In genomic region chr17:44925731-44926697, GRCh38 we compare ENCODE assay signal across 20 cellular contexts. TPM values are rescaled to one million over a fixed set of nuclear protein-coding genes. Genes with fewer than 3 reads are reported as not detected.
A peak's percentile ranks its signal among the peaks of the same experiment; 100 is the strongest.
DNase-seq lines count a peak whose midpoint lies in the region; ATAC-seq, FAIRE-seq and TF ChIP-seq lines count a peak whose summit lies in the region.
"Had no signal": no experiment of that assay in that cellular context is flagged by ENCODE, and none has a peak within 500 bp of the region (broad histone marks: within the 10 kb centered on the region; RNA-seq: fewer than 3 reads in every experiment).

No MANE protein-coding gene starts in this region.

- H3K4me1 ChIP-seq in right cardiac atrium (ENCODE audit: control insufficient read depth, insufficient read depth, low read length) (no peaks in the 10 kb centered on the region), kidney (ENCODE audit: control insufficient read depth in 1 of 2, insufficient read depth in 1 of 2, low read depth in 1 of 2, low read length in 2 of 2) (no peaks in the 10 kb centered on the region)
- H3K4me1 ChIP-seq: Caco-2 had no signal

- H3K27me3 ChIP-seq in right cardiac atrium (ENCODE audit: control insufficient read depth, insufficient read depth): no peaks in the 10 kb centered on the region
- H3K27me3 ChIP-seq: MG63 had no signal

- POLR2A ChIA-PET in RWPE1 (lab: Yijun Ruan, JAX; ENCODE audit: low non-redundant PET): interaction anchor here (0.5 kb wide), 1 partner anchor 25 kb away, joined by 3 read pairs; no protein-coding TSS in a partner anchor

- CTCF ChIA-PET in RWPE1 (lab: Yijun Ruan, JAX): interaction anchor here (1.6 kb wide), 1 partner anchor 96 kb away, joined by 8 read pairs; no protein-coding TSS in a partner anchor

- no peaks in the 10 kb centered on the region for H3K9me3 ChIP-seq in right cardiac atrium (ENCODE audit: control insufficient read depth, low read length)
- no peaks in the 10 kb centered on the region for H3K9me3 ChIP-seq in kidney (ENCODE audit: control insufficient read depth in 1 of 2, low read length in 2 of 2)
- H3K9me3 ChIP-seq: Caco-2, MG63, SK-N-SH had no signal

- no peaks in the 10 kb centered on the region for H3K36me3 ChIP-seq in kidney (ENCODE audit: control insufficient read depth in 1 of 2, insufficient read depth in 2 of 2, low read length in 2 of 2)

- intact Hi-C loops in cardiac septum (cut with DNase I): loop anchor here (10.0 kb wide), 1 partner anchor 269 kb away; no protein-coding TSS in a partner anchor
- intact Hi-C loops in right cardiac atrium (cut with DNase I): loop anchor here in 2 of 4 donors (10.0 kb wide), 2 partner anchors 169 to 199 kb away; no protein-coding TSS in a partner anchor
- intact Hi-C loops in kidney (cut with DNase I): loop anchor here (10.0 kb wide), 1 partner anchor 189 kb away; no protein-coding TSS in a partner anchor

- 97% methylated on average over 18 of the region's 18 CpGs for WGBS in right cardiac atrium

- FAIRE-seq in kidney (lab: Jason Lieb, UNC): no peak
- FAIRE-seq: H1 had no signal

- H3K27ac ChIP-seq in right cardiac atrium (ENCODE audit: low read length) (no peak overlapping the region), RWPE1 (peak overlapping the region; percentile 43), kidney (ENCODE audit: low read depth in 2 of 2, low read length in 2 of 2) (no peak overlapping the region)
- H3K27ac ChIP-seq: PC-9 had no signal

- no peaks in the 10 kb centered on the region for H3K4me1 Mint-ChIP-seq in stimulated activated effector memory CD8-positive, alpha-beta T cell treated with anti-CD3 and anti-CD28 coated beads, Interleukin-12 subunit alpha, Interleukin-12 subunit beta, amount 100 ng/mL, for 72 hours

- H3K27ac Mint-ChIP-seq in stimulated activated effector memory CD8-positive, alpha-beta T cell treated with anti-CD3 and anti-CD28 coated beads, Interleukin-12 subunit alpha, Interleukin-12 subunit beta, amount 100 ng/mL, for 72 hours: peak overlapping the region; percentile 10

- no peak overlapping the region for H3K9ac ChIP-seq in kidney (ENCODE audit: low read length in 2 of 2)
- H3K9ac ChIP-seq: SK-N-SH had no signal

- H3K36me3 Mint-ChIP-seq in stimulated activated effector memory CD8-positive, alpha-beta T cell treated with anti-CD3 and anti-CD28 coated beads, Interleukin-12 subunit alpha, Interleukin-12 subunit beta, amount 100 ng/mL, for 72 hours: peaks cover 14% of the 10 kb centered on the region
- H3K36me3 Mint-ChIP-seq: CD4-positive, CD25-positive, alpha-beta regulatory T cell had no signal

- DNase-seq in cardiac septum (ENCODE audit: low spot score) (peak; percentile 57), right cardiac atrium (no peak), RWPE1 (ENCODE audit: low spot score) (no peak), kidney (peak; percentile 23), T1000 (lab: John Stamatoyannopoulos, UW) (no peak)
- no peak for DNase-seq in stimulated activated effector memory CD8-positive, alpha-beta T cell treated with anti-CD3 and anti-CD28 coated beads, Interleukin-12 subunit alpha, Interleukin-12 subunit beta, amount 100 ng/mL, for 72 hours (ENCODE audit: low spot score in 2 of 2)
- DNase-seq: Caco-2; CD4-positive, CD25-positive, alpha-beta regulatory T cell; DMS153; Karpas-422; MG63; NCI-H1092; NCI-H2081 treated with DMSO at 0.1 percent for 48 hours; NCI-H510A treated with DMSO at 0.1 percent for 48 hours; NCI-H82; PC-9; SK-N-SH had no signal

- no peak overlapping the region for H3K4me3 Mint-ChIP-seq in stimulated activated effector memory CD8-positive, alpha-beta T cell treated with anti-CD3 and anti-CD28 coated beads, Interleukin-12 subunit alpha, Interleukin-12 subunit beta, amount 100 ng/mL, for 72 hours
- H3K4me3 Mint-ChIP-seq: CD4-positive, CD25-positive, alpha-beta regulatory T cell had no signal

- H3K4me3 ChIP-seq in right cardiac atrium (ENCODE audit: low read length): no peak overlapping the region
- no peak overlapping the region for H3K4me3 ChIP-seq in kidney (ENCODE audit: low read length in 2 of 2)
- H3K4me3 ChIP-seq: MG63, PC-9 had no signal

- ATAC-seq in right cardiac atrium (no peak), GM21447 (IDR thresholded peaks at IDR 0.05; ENCODE audit: unreplicated experiment) (no peak), GM19324 (IDR thresholded peaks at IDR 0.05; ENCODE audit: low FRiP score, unreplicated experiment) (no peak)
- no peak for ATAC-seq in stimulated activated effector memory CD8-positive, alpha-beta T cell treated with anti-CD3 and anti-CD28 coated beads, Interleukin-12 subunit alpha, Interleukin-12 subunit beta, amount 100 ng/mL, for 72 hours

- no peaks in the 10 kb centered on the region for H3K9me3 Mint-ChIP-seq in stimulated activated effector memory CD8-positive, alpha-beta T cell treated with anti-CD3 and anti-CD28 coated beads, Interleukin-12 subunit alpha, Interleukin-12 subunit beta, amount 100 ng/mL, for 72 hours
- H3K9me3 Mint-ChIP-seq: CD4-positive, CD25-positive, alpha-beta regulatory T cell had no signal

- no peak for TF ChIP-seq CTCF in RWPE1 (conservative IDR thresholded peaks at IDR 0.05; ENCODE audit: low read depth)
- TF ChIP-seq CTCF in kidney (IDR thresholded peaks at IDR 0.05; ENCODE audit: borderline replicate concordance, extremely low read depth, insufficient read depth): no peak

RNA-seq across cellular contexts. Expression of gene GFAP, which starts 10.7 kb away (rescaled TPM):
- total RNA-seq in cardiac septum (7.0 TPM), right cardiac atrium (1 to 10 TPM; 4.6 to 8.3 (median 4.8) TPM), kidney (1.4 TPM)
- polyA plus RNA-seq in right cardiac atrium (7.8 TPM), kidney (ENCODE audit: insufficient read depth, low read depth, low replicate concordance) (2.3 TPM)
- total RNA-seq: Caco-2; CD4-positive, CD25-positive, alpha-beta regulatory T cell; PC-9 had no signal
- polyA plus RNA-seq: CD4-positive, CD25-positive, alpha-beta regulatory T cell had no signal

RNA-seq across cellular contexts. Expression of gene KIF18B, which starts 21.6 kb away (rescaled TPM):
- total RNA-seq in cardiac septum (0.13 TPM), right cardiac atrium (1 to 10 TPM in 3 of 4 donors, under 1 TPM in 1; 0.08 to 1.4 (median 1.1) TPM), kidney (0.44 TPM)
- polyA plus RNA-seq in right cardiac atrium (0.25 TPM), kidney (ENCODE audit: insufficient read depth, low read depth, low replicate concordance) (not detected)

RNA-seq across cellular contexts. Expression of gene EFTUD2, which starts 26.8 kb away (rescaled TPM):
- total RNA-seq in cardiac septum (62.0 TPM), right cardiac atrium (10 to 100 TPM; 54.8 to 73.0 (median 59.5) TPM), kidney (98.4 TPM)
- polyA plus RNA-seq in right cardiac atrium (27.7 TPM), kidney (ENCODE audit: insufficient read depth, low read depth, low replicate concordance) (37.9 TPM)

RNA-seq across cellular contexts. Expression of gene C1QL1, which starts 42.1 kb away (rescaled TPM):
- 0.97 TPM for total RNA-seq in cardiac septum
- 1 to 10 TPM in 3 of 4 donors, under 1 TPM in 1; 0.81 to 1.7 (median 1.6) TPM for total RNA-seq in right cardiac atrium
- 2.0 TPM for polyA plus RNA-seq in right cardiac atrium
- 0.76 TPM for total RNA-seq in kidney
- polyA plus RNA-seq in kidney (ENCODE audit: insufficient read depth, low read depth, low replicate concordance): 25.4 TPM
- total RNA-seq: CD4-positive, CD25-positive, alpha-beta regulatory T cell had no signal
- polyA plus RNA-seq: CD4-positive, CD25-positive, alpha-beta regulatory T cell had no signal

Comparison
In these comparisons a context has a peak if more than half of its experiments do, and no peak if none do; other contexts are left out.
1. DNase-seq: peak in cardiac septum (single experiment) and kidney (single experiment); none in right cardiac atrium (0 of 3), RWPE1 (single experiment), stimulated activated effector memory CD8-positive, alpha-beta T cell treated with anti-CD3 and anti-CD28 coated beads, Interleukin-12 subunit alpha, Interleukin-12 subunit beta, amount 100 ng/mL, for 72 hours (0 of 2) and T1000 (single experiment).